In genomic region chr2:100754951-100755350, GRCh38 we compare ENCODE assay signal across 24 cellular contexts.
DNase-seq lines count a peak whose midpoint lies in the region; ATAC-seq and TF ChIP-seq lines count a peak whose summit lies in the region.
"Had no signal": no experiment of that assay in that cellular context is flagged by ENCODE, and none has a peak within 500 bp of the region (broad histone marks: within the 10 kb centered on the region; RNA-seq: fewer than 3 reads in every experiment).

No MANE protein-coding gene starts in this region.

- CTCF ChIA-PET in activated CD8-positive, alpha-beta T cell treated with anti-CD3 and anti-CD28 coated beads for 36 hours (lab: Charles Lee): interaction anchor here (2.0 kb wide), 1 partner anchor 25 kb away, joined by 5 read pairs; no protein-coding TSS in a partner anchor

- H3K9me3 ChIP-seq in body of pancreas: no peaks in the 10 kb centered on the region
- H3K9me3 ChIP-seq in uterus: no peaks in the 10 kb centered on the region
- H3K9me3 ChIP-seq: BLaER1, sigmoid colon had no signal

- no peak overlapping the region for H3K27ac Mint-ChIP-seq in activated CD8-positive, alpha-beta T cell treated with anti-CD3 and anti-CD28 coated beads for 36 hours
- H3K27ac Mint-ChIP-seq: activated T-cell treated with anti-CD3 and anti-CD28 coated beads, Interleukin-2, amount 50 U/mL, for 72 hours; nephron had no signal

- TF ChIP-seq POLR2A in body of pancreas (IDR thresholded peaks at IDR 0.05) (no peak), uterus (IDR thresholded peaks at IDR 0.05) (no peak)

- H3K9me3 Mint-ChIP-seq in activated CD8-positive, alpha-beta T cell treated with anti-CD3 and anti-CD28 coated beads for 36 hours: no peaks in the 10 kb centered on the region
- H3K9me3 Mint-ChIP-seq: central memory CD8-positive, alpha-beta T cell; nephron had no signal

- H3K4me1 ChIP-seq in body of pancreas: no peaks in the 10 kb centered on the region
- H3K4me1 ChIP-seq in uterus: peaks cover 0 to 11% of the 10 kb centered on the region in 2 donors
- H3K4me1 ChIP-seq: BLaER1, parathyroid adenoma had no signal

- WGBS in body of pancreas, 2 donors: 74 to 83% methylated on average over 4 of the region's 4 CpGs

- H3K36me3 ChIP-seq in body of pancreas (replicated peaks in 1 of 2; ENCODE audit: insufficient read depth in 1 of 2, low read depth in 2 of 2) (no peaks in the 10 kb centered on the region), uterus (no peaks in the 10 kb centered on the region)
- H3K36me3 ChIP-seq: BLaER1, sigmoid colon had no signal

- intact Hi-C loops in Right ventricle myocardium inferior (cut with DNase I) (no loop called here), cardiac septum (cut with DNase I) (no loop called here), body of pancreas (cut with DNase I) (no loop called here), left ventricle myocardium superior (cut with micrococcal nuclease) (no loop called here), uterus (cut with DNase I; ENCODE audit: low total_unique reads) (no loop called here)
- intact Hi-C loops in activated CD8-positive, alpha-beta T cell treated with anti-CD3 and anti-CD28 coated beads for 36 hours (cut with micrococcal nuclease): no loop called here

- H3K27ac ChIP-seq in body of pancreas (no peak overlapping the region), uterus (peak overlapping the region in 1 of 2 donors; percentile 28)
- H3K27ac ChIP-seq: BLaER1, hepatocyte, parathyroid adenoma had no signal

- H3K27me3 Mint-ChIP-seq in activated CD8-positive, alpha-beta T cell treated with anti-CD3 and anti-CD28 coated beads for 36 hours: peaks cover 3% of the 10 kb centered on the region

- POLR2A ChIA-PET in activated CD8-positive, alpha-beta T cell treated with anti-CD3 and anti-CD28 coated beads for 36 hours (lab: Charles Lee): no interaction called here

- peaks cover 9% of the 10 kb centered on the region for H3K4me1 Mint-ChIP-seq in activated CD8-positive, alpha-beta T cell treated with anti-CD3 and anti-CD28 coated beads for 36 hours (ENCODE audit: low read depth)
- H3K4me1 Mint-ChIP-seq: central memory CD8-positive, alpha-beta T cell; nephron had no signal

- peak; percentile 75 for ATAC-seq in Right ventricle myocardium inferior
- ATAC-seq in body of pancreas: peak; percentile 56
- ATAC-seq in left ventricle myocardium superior: peak; percentile 70
- no peak for ATAC-seq in activated CD8-positive, alpha-beta T cell treated with anti-CD3 and anti-CD28 coated beads for 36 hours
- ATAC-seq: activated T-cell treated with anti-CD3 and anti-CD28 coated beads, Interleukin-2, amount 50 U/mL, for 72 hours had no signal

- DNase-seq in Right ventricle myocardium inferior (ENCODE audit: missing footprints): no peak
- no peak for DNase-seq in cardiac septum (ENCODE audit: low spot score)
- DNase-seq in body of pancreas: peak in 1 of 4 donors; percentile 42
- DNase-seq in left ventricle myocardium superior: no peak
- peak; percentile 35 to 46 for DNase-seq in uterus
- no peak for DNase-seq in NCI-H1436 treated with DMSO at 0.1 percent for 48 hours (lab: John Stamatoyannopoulos, UW)
- DNase-seq in activated naive CD4-positive, alpha-beta T cell treated with anti-CD3 and anti-CD28 coated beads, Interleukin-2, amount 50 U/mL, for 16 hours: no peak
- no peak for DNase-seq in activated CD8-positive, alpha-beta T cell treated with anti-CD3 and anti-CD28 coated beads for 36 hours
- DNase-seq: activated CD4-positive, alpha-beta T cell treated with anti-CD3 and anti-CD28 coated beads for 48 hours; activated naive CD4-positive, alpha-beta T cell treated with Interleukin-2 at 50 U/mL for 16 hours; activated T-cell treated with anti-CD3 and anti-CD28 coated beads, Interleukin-2, amount 50 U/mL, for 72 hours; amniotic stem cell; dermis blood vessel endothelial cell; DMS53; GF-D8; NCI-H1436; NCI-H524 treated with DMSO at 0.1 percent for 48 hours; sigmoid colon; T-helper 2 cell had no signal

- H3K27me3 ChIP-seq in body of pancreas: no peaks in the 10 kb centered on the region
- H3K27me3 ChIP-seq in uterus: no peaks in the 10 kb centered on the region
- H3K27me3 ChIP-seq: BLaER1, hepatocyte, sigmoid colon had no signal

- no peak overlapping the region for H3K4me3 Mint-ChIP-seq in activated CD8-positive, alpha-beta T cell treated with anti-CD3 and anti-CD28 coated beads for 36 hours
- H3K4me3 Mint-ChIP-seq: activated T-cell treated with anti-CD3 and anti-CD28 coated beads, Interleukin-2, amount 50 U/mL, for 72 hours; central memory CD8-positive, alpha-beta T cell; nephron had no signal

- TF ChIP-seq CTCF in body of pancreas (IDR thresholded peaks at IDR 0.05): no peak
- TF ChIP-seq CTCF in uterus (IDR thresholded peaks at IDR 0.05): no peak
- TF ChIP-seq CTCF in activated CD8-positive, alpha-beta T cell treated with anti-CD3 and anti-CD28 coated beads for 36 hours (IDR thresholded peaks at IDR 0.05): no peak

- no peaks in the 10 kb centered on the region for H3K36me3 Mint-ChIP-seq in activated CD8-positive, alpha-beta T cell treated with anti-CD3 and anti-CD28 coated beads for 36 hours (ENCODE audit: low read depth)

- H3K4me3 ChIP-seq in body of pancreas (no peak overlapping the region), uterus (no peak overlapping the region)
- H3K4me3 ChIP-seq: BLaER1, hepatocyte, sigmoid colon had no signal

Comparison
In these comparisons a context has a peak if more than half of its experiments do, and no peak if none do; other contexts are left out.
1. DNase-seq: peak in uterus (2 of 2); none in Right ventricle myocardium inferior (single experiment), cardiac septum (single experiment), left ventricle myocardium superior (single experiment), NCI-H1436 treated with DMSO at 0.1 percent for 48 hours (single experiment), activated naive CD4-positive, alpha-beta T cell treated with anti-CD3 and anti-CD28 coated beads, Interleukin-2, amount 50 U/mL, for 16 hours (single experiment) and activated CD8-positive, alpha-beta T cell treated with anti-CD3 and anti-CD28 coated beads for 36 hours (single experiment).